ENCODE assay signal across 1 cellular context in the genomic region with DNA sequence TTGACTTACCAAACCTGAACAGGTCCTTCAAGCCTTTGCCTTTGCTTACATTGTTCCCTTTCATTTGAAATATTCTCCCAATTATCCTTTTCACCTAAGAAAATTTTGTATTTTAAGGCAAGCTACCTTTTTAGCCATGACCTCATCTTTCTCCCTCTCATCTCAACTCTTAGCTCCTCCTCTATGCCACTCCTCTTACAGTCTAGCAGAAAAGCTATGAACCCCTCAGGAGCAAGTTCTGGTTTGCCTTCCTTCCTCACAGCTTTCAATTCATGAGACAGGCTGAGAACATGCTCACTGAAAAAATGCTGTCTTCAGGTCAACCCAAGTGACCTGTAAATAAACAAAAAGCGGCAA.
TF ChIP-seq lines count a peak whose summit lies in the region.

No MANE protein-coding gene starts in this region.

TF ChIP-seq in HCT116, 20 proteins besides CTCF, POLR2A, EP300 and RAD21 (continued from another document):
- TF ChIP-seq ZBTB33 (IDR thresholded peaks at IDR 0.05; ENCODE audit: extremely low read depth, insufficient replicate concordance, low read length) (no peak), JUND (IDR thresholded peaks at IDR 0.05) (no peak), TCF7L2 (IDR thresholded peaks at IDR 0.05; ENCODE audit: borderline replicate concordance, extremely low read depth, insufficient read depth, insufficient read length) (no peak), EZH2phosphoT487 (IDR thresholded peaks at IDR 0.05; ENCODE audit: borderline replicate concordance) (no peak), ZNF274 (IDR thresholded peaks at IDR 0.05; ENCODE audit: low read depth, low read length) (no peak), FOSL1 (IDR thresholded peaks at IDR 0.05; ENCODE audit: low read depth) (no peak), EZH2 (IDR thresholded peaks at IDR 0.05) (no peak)
